9 cellular contexts compared by ENCODE assay signal in genomic region chr15:77013786-77014136, GRCh38. TPM values are rescaled to one million over a fixed set of nuclear protein-coding genes. Genes with fewer than 3 reads are reported as not detected.
DNase-seq lines count a peak whose midpoint lies in the region; ATAC-seq and TF ChIP-seq lines count a peak whose summit lies in the region.
"Had no signal": no experiment of that assay in that cellular context is flagged by ENCODE, and none has a peak within 500 bp of the region (broad histone marks: within the 10 kb centered on the region; RNA-seq: fewer than 3 reads in every experiment).

No MANE protein-coding gene starts in this region.

- ATAC-seq in HG02571 (IDR thresholded peaks at IDR 0.05; ENCODE audit: unreplicated experiment): peak; percentile 40

- peak; percentile 80 for DNase-seq in activated CD4-positive, alpha-beta T cell treated with anti-CD3 and anti-CD28 coated beads for 1 hour
- DNase-seq in epithelial cell of esophagus (ENCODE audit: low read depth): peak; percentile 48
- peak; percentile 71 for DNase-seq in stimulated activated CD8-positive, alpha-beta memory T cell treated with anti-CD3 and anti-CD28 coated beads, Interleukin-7, amount 100 ng/mL, for 24 hours (ENCODE audit: low read depth)
- no peak for DNase-seq in NCI-H1694 (lab: John Stamatoyannopoulos, UW)
- no peak for DNase-seq in HuH-7.5 (ENCODE audit: low spot score)
- no peak for DNase-seq in H4 (ENCODE audit: low spot score)

- H3K4me1 ChIP-seq in BLaER1: peaks cover 86% of the 10 kb centered on the region

- H3K36me3 ChIP-seq in BLaER1: no peaks in the 10 kb centered on the region

- H3K4me2 ChIP-seq in BLaER1: peak overlapping the region; percentile 99

- H3K4me3 ChIP-seq in BLaER1 (no peak overlapping the region), epithelial cell of esophagus (ENCODE audit: low read length) (no peak overlapping the region)

- peaks cover 38% of the 10 kb centered on the region for H4K20me1 ChIP-seq in BLaER1

- H3K9me3 ChIP-seq in BLaER1: no peaks in the 10 kb centered on the region

- no peaks in the 10 kb centered on the region for H3K27me3 ChIP-seq in BLaER1

- H3K27ac ChIP-seq in BLaER1: no peak overlapping the region; the same call in 1 of the 2 replicates
- H3K27ac ChIP-seq: C4-2B had no signal

- peak overlapping the region; percentile 51; the same call in 1 of the 2 replicates for H3K9ac ChIP-seq in BLaER1

- no peak for TF ChIP-seq CTCF in epithelial cell of esophagus (IDR thresholded peaks at IDR 0.05; ENCODE audit: insufficient read depth, low read depth, low read length, missing control alignments)

RNA-seq across cellular contexts. Expression of gene PSTPIP1, which starts 18.8 kb away (rescaled TPM):
- 0.19 TPM in 1 of 2 replicates, not detected in the other for total RNA-seq in H4 (2014; rRNA removed; shearing (Covaris generic))

RNA-seq across cellular contexts. Expression of gene TSPAN3, which starts 57.1 kb away (rescaled TPM):
- 423 and 537 TPM in 2 replicates for total RNA-seq in H4 (2014; rRNA removed; shearing (Covaris generic))

Comparison
In these comparisons a context has a peak if more than half of its experiments do, and no peak if none do; other contexts are left out.
1. DNase-seq: peak in activated CD4-positive, alpha-beta T cell treated with anti-CD3 and anti-CD28 coated beads for 1 hour (single experiment), epithelial cell of esophagus (single experiment) and stimulated activated CD8-positive, alpha-beta memory T cell treated with anti-CD3 and anti-CD28 coated beads, Interleukin-7, amount 100 ng/mL, for 24 hours (single experiment); none in NCI-H1694 (single experiment), HuH-7.5 (single experiment) and H4 (single experiment).